Comparison of ENCODE assay signal across 18 cellular contexts in the genomic region with DNA sequence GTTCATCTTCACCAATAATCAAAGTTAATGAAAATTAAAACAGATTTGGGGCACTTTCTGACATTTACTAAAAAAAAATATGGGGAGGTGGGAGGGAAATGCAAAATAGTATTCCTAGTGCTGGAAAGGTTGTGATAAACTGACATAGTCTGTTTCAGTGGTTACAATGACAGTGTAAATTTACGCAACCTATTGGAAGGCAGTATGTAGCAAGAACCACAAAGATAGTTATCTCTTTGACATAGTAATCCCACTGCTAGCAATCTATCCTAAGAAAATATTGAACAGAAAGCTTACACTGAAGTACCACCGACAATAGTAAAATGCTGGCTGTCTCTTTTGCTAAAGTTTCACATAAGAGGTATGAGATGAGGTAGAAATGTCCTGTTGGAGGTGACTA. TPM values are rescaled to one million over a fixed set of nuclear protein-coding genes. Genes with fewer than 3 reads are reported as not detected.
"Had no signal": no experiment of that assay in that cellular context is flagged by ENCODE, and none has a peak within 500 bp of the region (broad histone marks: within the 10 kb centered on the region; RNA-seq: fewer than 3 reads in every experiment).

No MANE protein-coding gene starts in this region.

- H3K4me1 ChIP-seq: sigmoid colon, spleen had no signal

- H3K36me3 ChIP-seq: cardiac muscle cell, pancreas, sigmoid colon, spleen, thyroid gland had no signal

- H3K4me3 ChIP-seq: cardiac muscle cell, pancreas, sigmoid colon, spleen, thyroid gland had no signal

- DNase-seq: activated B cell treated with CpG ODN at 0.5 μM for 24 hours; activated CD4-positive, alpha-beta memory T cell treated with anti-CD3 and anti-CD28 coated beads for 36 hours; activated CD4-positive, alpha-beta T cell treated with anti-CD3 and anti-CD28 coated beads for 4 hours; activated T-cell treated with anti-CD3 and anti-CD28 coated beads for 4 hours; amygdala; foreskin fibroblast; left cardiac atrium; mesendoderm; naive thymus-derived CD8-positive, alpha-beta T cell; pancreas; sigmoid colon; spleen; stimulated activated naive CD4-positive, alpha-beta T cell; thyroid gland had no signal

- H3K36me3 Mint-ChIP-seq: activated CD4-positive, alpha-beta memory T cell treated with anti-CD3 and anti-CD28 coated beads for 36 hours; activated naive CD8-positive, alpha-beta T cell; naive thymus-derived CD8-positive, alpha-beta T cell had no signal

- H3K4me1 Mint-ChIP-seq: activated B cell treated with CpG ODN at 0.5 μM for 24 hours; naive thymus-derived CD8-positive, alpha-beta T cell had no signal

- H3K27ac ChIP-seq: cardiac muscle cell, pancreas, sigmoid colon, spleen, thyroid gland had no signal

- H3K4me3 Mint-ChIP-seq: activated B cell treated with CpG ODN at 0.5 μM for 24 hours; activated CD4-positive, alpha-beta memory T cell treated with anti-CD3 and anti-CD28 coated beads for 36 hours; activated naive CD8-positive, alpha-beta T cell; activated T-helper 1 cell treated with anti-CD3 and anti-CD28 coated beads, Interleukin-12 subunit alpha, Interleukin-12 subunit beta, Interleukin-2, Interleukin-4 antibody, amounts not matched to agents 30 ng/mL and 10 ng/mL and 1 ng/mL, durations not matched to agents 14 hours and 24 hours and 36 hours; naive thymus-derived CD8-positive, alpha-beta T cell; T-helper 2 cell treated with Interferon-gamma antibody and Interleukin-4, amounts not matched to agents 5 μg/mL and 100 μg/mL, for 36 hours had no signal

- ATAC-seq: left cardiac atrium; naive thymus-derived CD8-positive, alpha-beta T cell; pancreas had no signal

- H3K9me3 ChIP-seq: pancreas, sigmoid colon, spleen, thyroid gland had no signal

- H3K27me3 ChIP-seq: cardiac muscle cell, pancreas, sigmoid colon, thyroid gland had no signal

- H3K9me3 Mint-ChIP-seq: activated B cell treated with CpG ODN at 0.5 μM for 24 hours; activated CD4-positive, alpha-beta memory T cell treated with anti-CD3 and anti-CD28 coated beads for 36 hours; activated T-helper 1 cell treated with anti-CD3 and anti-CD28 coated beads, Interleukin-12 subunit alpha, Interleukin-12 subunit beta, Interleukin-2, Interleukin-4 antibody, amounts not matched to agents 30 ng/mL and 10 ng/mL and 1 ng/mL, durations not matched to agents 14 hours and 24 hours and 36 hours; naive thymus-derived CD8-positive, alpha-beta T cell; T-helper 2 cell treated with Interferon-gamma antibody and Interleukin-4, amounts not matched to agents 5 μg/mL and 100 μg/mL, for 36 hours had no signal

- H3K27ac Mint-ChIP-seq: activated B cell treated with CpG ODN at 0.5 μM for 24 hours; activated CD4-positive, alpha-beta memory T cell treated with anti-CD3 and anti-CD28 coated beads for 36 hours; activated naive CD8-positive, alpha-beta T cell; activated T-helper 1 cell treated with anti-CD3 and anti-CD28 coated beads, Interleukin-12 subunit alpha, Interleukin-12 subunit beta, Interleukin-2, Interleukin-4 antibody, amounts not matched to agents 30 ng/mL and 10 ng/mL and 1 ng/mL, durations not matched to agents 14 hours and 24 hours and 36 hours; naive thymus-derived CD8-positive, alpha-beta T cell; T-helper 2 cell treated with Interferon-gamma antibody and Interleukin-4, amounts not matched to agents 5 μg/mL and 100 μg/mL, for 36 hours had no signal

RNA-seq across cellular contexts. Expression of a gene that starts 15.1 kb away (rescaled TPM):
- total RNA-seq: naive thymus-derived CD8-positive, alpha-beta T cell had no signal
